Comparison of ENCODE assay signal across 24 cellular contexts in the genomic region with DNA sequence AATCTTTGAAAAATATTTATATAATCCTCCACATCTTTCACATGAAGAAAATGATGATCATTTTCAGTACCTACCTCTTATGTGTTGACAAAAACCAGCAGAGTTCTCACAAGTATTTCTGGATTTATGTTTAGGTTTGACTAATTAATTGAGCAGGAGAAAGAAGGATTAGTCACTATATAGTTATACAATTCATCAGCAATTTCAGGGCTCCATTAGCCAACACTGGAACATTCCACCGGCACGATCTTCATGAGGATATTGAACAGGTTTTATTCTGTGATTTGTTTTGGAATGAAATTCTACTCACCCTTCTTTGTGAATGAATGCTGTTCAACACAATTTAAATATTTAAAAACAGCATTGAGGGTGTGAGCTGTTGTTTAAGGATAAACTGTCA.
"Had no signal": no experiment of that assay in that cellular context is flagged by ENCODE, and none has a peak within 500 bp of the region (broad histone marks: within the 10 kb centered on the region; RNA-seq: fewer than 3 reads in every experiment).

No MANE protein-coding gene starts in this region.

- H3K36me3 Mint-ChIP-seq: activated naive CD4-positive, alpha-beta T cell treated with anti-CD3 and anti-CD28 coated beads, Interleukin-2, amount 50 U/mL, for 24 hours had no signal

- H3K4me3 ChIP-seq: adrenal gland, body of pancreas, cardiac muscle cell, K562, Peyer's patch had no signal

- H3K27me3 ChIP-seq: adrenal gland, body of pancreas, cardiac muscle cell, Peyer's patch had no signal

- H3K27ac ChIP-seq: adrenal gland, body of pancreas, cardiac muscle cell, Peyer's patch had no signal

- ATAC-seq: activated CD8-positive, alpha-beta T cell treated with anti-CD3 and anti-CD28 coated beads for 36 hours; activated T-cell treated with anti-CD3 and anti-CD28 coated beads, Interleukin-2, amount 50 U/mL, for 72 hours; activated T-helper 17 cell treated with anti-CD3 and anti-CD28 coated beads, Interleukin-2, amount 50 U/mL, for 72 hours; body of pancreas; K562 had no signal

- H3K4me1 ChIP-seq: adrenal gland, body of pancreas, Peyer's patch had no signal

- H3K4me3 Mint-ChIP-seq: activated CD4-positive, alpha-beta T cell treated with anti-CD3 and anti-CD28 coated beads, Interleukin-2, amount 10 ng/mL, durations not matched to agents 24 days and 14 days; activated CD8-positive, alpha-beta T cell treated with anti-CD3 and anti-CD28 coated beads for 36 hours; activated naive CD4-positive, alpha-beta T cell treated with anti-CD3 and anti-CD28 coated beads, Interleukin-2, amount 50 U/mL, for 24 hours; activated T-cell treated with anti-CD3 and anti-CD28 coated beads, Interleukin-2, amount 50 U/mL, for 72 hours; activated T-helper 17 cell treated with anti-CD3 and anti-CD28 coated beads, Interleukin-2, amount 50 U/mL, for 72 hours; central memory CD8-positive, alpha-beta T cell; T-helper 1 cell treated with Interleukin-12 subunit alpha and Interleukin-12 subunit beta and Interleukin-4 antibody, amounts not matched to agents 30 μg/mL and 1 μg/mL, for 36 hours; T-helper 2 cell treated with Interferon-gamma antibody and Interleukin-4, amounts not matched to agents 5 μg/mL and 100 μg/mL, for 36 hours had no signal

- H3K9me3 ChIP-seq: adrenal gland, body of pancreas had no signal

- H3K27ac Mint-ChIP-seq: activated CD4-positive, alpha-beta T cell treated with anti-CD3 and anti-CD28 coated beads, Interleukin-2, amount 10 ng/mL, durations not matched to agents 24 days and 14 days; activated CD8-positive, alpha-beta T cell treated with anti-CD3 and anti-CD28 coated beads for 36 hours; activated naive CD4-positive, alpha-beta T cell treated with anti-CD3 and anti-CD28 coated beads, Interleukin-2, amount 50 U/mL, for 24 hours; activated T-cell treated with anti-CD3 and anti-CD28 coated beads, Interleukin-2, amount 50 U/mL, for 72 hours; activated T-helper 17 cell treated with anti-CD3 and anti-CD28 coated beads, Interleukin-2, amount 50 U/mL, for 72 hours; T-helper 1 cell treated with Interleukin-12 subunit alpha and Interleukin-12 subunit beta and Interleukin-4 antibody, amounts not matched to agents 30 μg/mL and 1 μg/mL, for 36 hours; T-helper 2 cell treated with Interferon-gamma antibody and Interleukin-4, amounts not matched to agents 5 μg/mL and 100 μg/mL, for 36 hours had no signal

- H3K9me3 Mint-ChIP-seq: activated CD4-positive, alpha-beta T cell treated with anti-CD3 and anti-CD28 coated beads, Interleukin-2, amount 10 ng/mL, durations not matched to agents 24 days and 14 days; central memory CD8-positive, alpha-beta T cell; T-helper 1 cell treated with Interleukin-12 subunit alpha and Interleukin-12 subunit beta and Interleukin-4 antibody, amounts not matched to agents 30 μg/mL and 1 μg/mL, for 36 hours; T-helper 2 cell treated with Interferon-gamma antibody and Interleukin-4, amounts not matched to agents 5 μg/mL and 100 μg/mL, for 36 hours had no signal

- DNase-seq: activated CD4-positive, alpha-beta T cell treated with anti-CD3 and anti-CD28 coated beads, Interleukin-2, amount 10 ng/mL, durations not matched to agents 24 days and 14 days; activated CD4-positive, alpha-beta T cell treated with anti-CD3 and anti-CD28 coated beads, Interleukin-2, amount 50 U/mL, for 4 hours; activated CD8-positive, alpha-beta T cell treated with anti-CD3 and anti-CD28 coated beads for 36 hours; activated effector memory CD4-positive, alpha-beta T cell treated with anti-CD3 and anti-CD28 coated beads, Interleukin-2, amount 50 U/mL, for 16 hours; activated naive CD4-positive, alpha-beta T cell; activated T-cell treated with anti-CD3 and anti-CD28 coated beads, Interleukin-2, amount 50 U/mL, for 1 hour; activated T-cell treated with anti-CD3 and anti-CD28 coated beads, Interleukin-2, amount 50 U/mL, for 72 hours; adrenal gland; body of pancreas; IMR-90; NCI-H1048; NCI-H1694; NCI-H345; NCI-H524 treated with DMSO at 0.1 percent for 48 hours; Peyer's patch; Right ventricle myocardium superior; RPMI8226 had no signal

- H3K4me1 Mint-ChIP-seq: activated CD4-positive, alpha-beta T cell treated with anti-CD3 and anti-CD28 coated beads, Interleukin-2, amount 10 ng/mL, durations not matched to agents 24 days and 14 days; activated naive CD4-positive, alpha-beta T cell treated with anti-CD3 and anti-CD28 coated beads, Interleukin-2, amount 50 U/mL, for 24 hours; activated T-helper 17 cell treated with anti-CD3 and anti-CD28 coated beads, Interleukin-2, amount 50 U/mL, for 72 hours; central memory CD8-positive, alpha-beta T cell had no signal

- H3K36me3 ChIP-seq: adrenal gland, cardiac muscle cell, Peyer's patch had no signal
